ENCODE assay signal across 22 cellular contexts in genomic region chr2:67579791-67580190, GRCh38.
"Had no signal": no experiment of that assay in that cellular context is flagged by ENCODE, and none has a peak within 500 bp of the region (broad histone marks: within the 10 kb centered on the region; RNA-seq: fewer than 3 reads in every experiment).

No MANE protein-coding gene starts in this region.

- H3K4me3 ChIP-seq: colonic mucosa, esophagus muscularis mucosa, lower lobe of right lung, pancreas, right atrium auricular region, testis, tibial artery had no signal

- H3K27ac ChIP-seq: colonic mucosa, esophagus muscularis mucosa, lower lobe of right lung, neutrophil, pancreas, right atrium auricular region, testis, tibial artery had no signal

- H3K27me3 ChIP-seq: colonic mucosa, esophagus muscularis mucosa, neutrophil, pancreas, right atrium auricular region, testis, tibial artery had no signal

- DNase-seq: colonic mucosa; effector CD8-positive, alpha-beta T cell; hypothalamus; immature natural killer cell; islet precursor cell; kidney glomerular epithelial cell; left colon; left ventricle myocardium superior; lower lobe of right lung; naive B cell; pancreas; stimulated activated CD4-positive, alpha-beta T cell treated with anti-CD3 and anti-CD28 coated beads, Interleukin-4, amount 100 ng/mL, for 4 hours; stimulated activated naive CD8-positive, alpha-beta T cell treated with anti-CD3 and anti-CD28 coated beads, Interleukin-15, Interleukin-2, amounts not matched to agents 100 U/mL and 50 U/mL, for 24 hours; substantia nigra; testis; tibial artery had no signal

- H3K9me3 ChIP-seq: colonic mucosa, neutrophil, pancreas, testis had no signal

- H3K36me3 ChIP-seq: colonic mucosa, esophagus muscularis mucosa, lower lobe of right lung, neutrophil, pancreas, right atrium auricular region, tibial artery had no signal

- H3K4me1 ChIP-seq: colonic mucosa, esophagus muscularis mucosa, lower lobe of right lung, pancreas, right atrium auricular region, testis, tibial artery had no signal

- ATAC-seq: left ventricle myocardium superior; lower lobe of right lung; natural killer cell treated with Interleukin-12 subunit alpha and Interleukin-12 subunit beta and Interleukin-15 and Interleukin-18, amount 100 ng/mL, for 72 hours; pancreas; sciatic nerve; stimulated activated memory B cell treated with anti-CD40 and anti-IgM and Interleukin-4, amounts not matched to agents 10 μg/mL and 1 μg/mL and 100 μg/mL, for 72 hours; stimulated activated naive CD8-positive, alpha-beta T cell treated with anti-CD3 and anti-CD28 coated beads, Interleukin-15, Interleukin-2, amounts not matched to agents 100 U/mL and 50 U/mL, for 24 hours had no signal
